In the genomic region with DNA sequence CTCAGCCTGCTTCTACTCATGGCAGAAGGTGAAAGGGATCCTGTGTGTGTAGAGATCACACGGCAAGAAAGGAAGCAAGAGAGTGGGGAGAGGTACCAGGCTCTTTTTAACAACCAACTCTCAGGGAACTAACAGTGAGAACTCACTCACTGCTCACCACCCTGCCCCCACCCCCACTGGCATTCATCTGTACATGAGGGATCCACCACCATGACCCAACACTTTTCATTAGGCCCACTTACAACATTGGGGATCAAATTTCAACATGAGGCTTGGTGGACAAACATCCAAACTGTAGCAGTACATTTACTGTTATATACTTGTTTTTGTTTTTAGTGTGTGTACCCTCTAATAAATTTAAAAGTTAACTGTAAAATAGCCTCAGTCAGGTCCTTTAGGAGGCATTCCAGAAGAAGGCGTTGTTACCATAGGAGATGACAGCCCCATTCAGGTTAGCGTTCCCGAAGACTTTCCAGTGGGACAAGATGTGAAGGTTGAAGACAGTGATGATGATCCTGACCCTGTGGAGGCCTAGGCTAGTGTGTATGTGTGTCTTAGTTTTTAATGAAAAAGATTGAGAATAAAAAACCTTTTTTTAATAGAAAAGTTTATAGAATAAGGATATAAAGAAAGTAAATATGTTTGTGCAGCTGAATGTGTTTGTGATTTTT, we compare ENCODE assay signal across 1 cellular context.
TF ChIP-seq lines count a peak whose summit lies in the region.

No MANE protein-coding gene starts in this region.

TF ChIP-seq in K562, 482 proteins besides CTCF, POLR2A, EP300 and RAD21 (continued from another document and continues in another):
- TF ChIP-seq MYNN (IDR thresholded peaks at IDR 0.05), result 0 out of 2 replicates have a peak, but pooled peaks have one; percentile 42
- no peak for TF ChIP-seq MYNN (CRISPR knock-in tag; IDR thresholded peaks at IDR 0.05)
- TF ChIP-seq ZNF224 (CRISPR knock-in tag; IDR thresholded peaks at IDR 0.05), result no peak
- no peak for TF ChIP-seq MCM5 (IDR thresholded peaks at IDR 0.05; ENCODE audit: low read depth)
- TF ChIP-seq CEBPB (tag; IDR thresholded peaks at IDR 0.05), result peak; percentile 62
- no peak for TF ChIP-seq ZNF232 (CRISPR knock-in tag; IDR thresholded peaks at IDR 0.05)
- TF ChIP-seq, protein P1, sequence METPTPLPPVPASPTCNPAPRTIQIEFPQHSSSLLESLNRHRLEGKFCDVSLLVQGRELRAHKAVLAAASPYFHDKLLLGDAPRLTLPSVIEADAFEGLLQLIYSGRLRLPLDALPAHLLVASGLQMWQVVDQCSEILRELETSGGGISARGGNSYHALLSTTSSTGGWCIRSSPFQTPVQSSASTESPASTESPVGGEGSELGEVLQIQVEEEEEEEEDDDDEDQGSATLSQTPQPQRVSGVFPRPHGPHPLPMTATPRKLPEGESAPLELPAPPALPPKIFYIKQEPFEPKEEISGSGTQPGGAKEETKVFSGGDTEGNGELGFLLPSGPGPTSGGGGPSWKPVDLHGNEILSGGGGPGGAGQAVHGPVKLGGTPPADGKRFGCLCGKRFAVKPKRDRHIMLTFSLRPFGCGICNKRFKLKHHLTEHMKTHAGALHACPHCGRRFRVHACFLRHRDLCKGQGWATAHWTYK (CRISPR knock-in tag; IDR thresholded peaks at IDR 0.05), result no peak
- TF ChIP-seq BRD4 (IDR thresholded peaks at IDR 0.05), result 0 out of 2 replicates have a peak, but pooled peaks have one; percentile 34
- no peak for TF ChIP-seq ZNF77 (CRISPR knock-in tag; IDR thresholded peaks at IDR 0.05)
- TF ChIP-seq CHCHD3 (CRISPR knock-in tag; IDR thresholded peaks at IDR 0.05), result no peak
- no peak for TF ChIP-seq MIER1 (IDR thresholded peaks at IDR 0.05; ENCODE audit: low read depth)
- no peak for TF ChIP-seq NCOA4 (IDR thresholded peaks at IDR 0.05; ENCODE audit: partially characterized antibody)
- no peak for TF ChIP-seq CBX3 (IDR thresholded peaks at IDR 0.05; ENCODE audit: borderline replicate concordance in 1 of 2, low read length in 2 of 2)
- TF ChIP-seq TBP (optimal IDR thresholded peaks at IDR 0.05; ENCODE audit: low read depth, low read length), result no peak
- no peak for TF ChIP-seq ZNF583 (CRISPR knock-in tag; IDR thresholded peaks at IDR 0.05)
- TF ChIP-seq FIP1L1 (IDR thresholded peaks at IDR 0.05; ENCODE audit: low read depth, low read length, poor library complexity, severe bottlenecking), result no peak
- no peak for TF ChIP-seq HLTF (IDR thresholded peaks at IDR 0.05)
- TF ChIP-seq, protein P2, sequence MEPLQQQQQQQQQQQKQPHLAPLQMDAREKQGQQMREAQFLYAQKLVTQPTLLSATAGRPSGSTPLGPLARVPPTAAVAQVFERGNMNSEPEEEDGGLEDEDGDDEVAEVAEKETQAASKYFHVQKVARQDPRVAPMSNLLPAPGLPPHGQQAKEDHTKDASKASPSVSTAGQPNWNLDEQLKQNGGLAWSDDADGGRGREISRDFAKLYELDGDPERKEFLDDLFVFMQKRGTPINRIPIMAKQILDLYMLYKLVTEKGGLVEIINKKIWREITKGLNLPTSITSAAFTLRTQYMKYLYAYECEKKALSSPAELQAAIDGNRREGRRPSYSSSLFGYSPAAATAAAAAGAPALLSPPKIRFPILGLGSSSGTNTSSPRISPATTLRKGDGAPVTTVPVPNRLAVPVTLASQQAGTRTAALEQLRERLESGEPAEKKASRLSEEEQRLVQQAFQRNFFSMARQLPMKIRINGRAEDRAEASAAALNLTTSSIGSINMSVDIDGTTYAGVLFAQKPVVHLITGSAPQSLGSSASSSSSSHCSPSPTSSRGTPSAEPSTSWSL (CRISPR knock-in tag; IDR thresholded peaks at IDR 0.05; ENCODE audit: borderline replicate concordance), result no peak
- TF ChIP-seq, protein P3, sequence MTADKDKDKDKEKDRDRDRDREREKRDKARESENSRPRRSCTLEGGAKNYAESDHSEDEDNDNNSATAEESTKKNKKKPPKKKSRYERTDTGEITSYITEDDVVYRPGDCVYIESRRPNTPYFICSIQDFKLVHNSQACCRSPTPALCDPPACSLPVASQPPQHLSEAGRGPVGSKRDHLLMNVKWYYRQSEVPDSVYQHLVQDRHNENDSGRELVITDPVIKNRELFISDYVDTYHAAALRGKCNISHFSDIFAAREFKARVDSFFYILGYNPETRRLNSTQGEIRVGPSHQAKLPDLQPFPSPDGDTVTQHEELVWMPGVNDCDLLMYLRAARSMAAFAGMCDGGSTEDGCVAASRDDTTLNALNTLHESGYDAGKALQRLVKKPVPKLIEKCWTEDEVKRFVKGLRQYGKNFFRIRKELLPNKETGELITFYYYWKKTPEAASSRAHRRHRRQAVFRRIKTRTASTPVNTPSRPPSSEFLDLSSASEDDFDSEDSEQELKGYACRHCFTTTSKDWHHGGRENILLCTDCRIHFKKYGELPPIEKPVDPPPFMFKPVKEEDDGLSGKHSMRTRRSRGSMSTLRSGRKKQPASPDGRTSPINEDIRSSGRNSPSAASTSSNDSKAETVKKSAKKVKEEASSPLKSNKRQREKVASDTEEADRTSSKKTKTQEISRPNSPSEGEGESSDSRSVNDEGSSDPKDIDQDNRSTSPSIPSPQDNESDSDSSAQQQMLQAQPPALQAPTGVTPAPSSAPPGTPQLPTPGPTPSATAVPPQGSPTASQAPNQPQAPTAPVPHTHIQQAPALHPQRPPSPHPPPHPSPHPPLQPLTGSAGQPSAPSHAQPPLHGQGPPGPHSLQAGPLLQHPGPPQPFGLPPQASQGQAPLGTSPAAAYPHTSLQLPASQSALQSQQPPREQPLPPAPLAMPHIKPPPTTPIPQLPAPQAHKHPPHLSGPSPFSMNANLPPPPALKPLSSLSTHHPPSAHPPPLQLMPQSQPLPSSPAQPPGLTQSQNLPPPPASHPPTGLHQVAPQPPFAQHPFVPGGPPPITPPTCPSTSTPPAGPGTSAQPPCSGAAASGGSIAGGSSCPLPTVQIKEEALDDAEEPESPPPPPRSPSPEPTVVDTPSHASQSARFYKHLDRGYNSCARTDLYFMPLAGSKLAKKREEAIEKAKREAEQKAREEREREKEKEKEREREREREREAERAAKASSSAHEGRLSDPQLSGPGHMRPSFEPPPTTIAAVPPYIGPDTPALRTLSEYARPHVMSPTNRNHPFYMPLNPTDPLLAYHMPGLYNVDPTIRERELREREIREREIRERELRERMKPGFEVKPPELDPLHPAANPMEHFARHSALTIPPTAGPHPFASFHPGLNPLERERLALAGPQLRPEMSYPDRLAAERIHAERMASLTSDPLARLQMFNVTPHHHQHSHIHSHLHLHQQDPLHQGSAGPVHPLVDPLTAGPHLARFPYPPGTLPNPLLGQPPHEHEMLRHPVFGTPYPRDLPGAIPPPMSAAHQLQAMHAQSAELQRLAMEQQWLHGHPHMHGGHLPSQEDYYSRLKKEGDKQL (CRISPR knock-in tag; IDR thresholded peaks at IDR 0.05; ENCODE audit: borderline replicate concordance), result no peak
- TF ChIP-seq, protein P4, sequence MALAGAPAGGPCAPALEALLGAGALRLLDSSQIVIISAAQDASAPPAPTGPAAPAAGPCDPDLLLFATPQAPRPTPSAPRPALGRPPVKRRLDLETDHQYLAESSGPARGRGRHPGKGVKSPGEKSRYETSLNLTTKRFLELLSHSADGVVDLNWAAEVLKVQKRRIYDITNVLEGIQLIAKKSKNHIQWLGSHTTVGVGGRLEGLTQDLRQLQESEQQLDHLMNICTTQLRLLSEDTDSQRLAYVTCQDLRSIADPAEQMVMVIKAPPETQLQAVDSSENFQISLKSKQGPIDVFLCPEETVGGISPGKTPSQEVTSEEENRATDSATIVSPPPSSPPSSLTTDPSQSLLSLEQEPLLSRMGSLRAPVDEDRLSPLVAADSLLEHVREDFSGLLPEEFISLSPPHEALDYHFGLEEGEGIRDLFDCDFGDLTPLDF (CRISPR knock-in tag; IDR thresholded peaks at IDR 0.05), result no peak
- TF ChIP-seq, protein P5, sequence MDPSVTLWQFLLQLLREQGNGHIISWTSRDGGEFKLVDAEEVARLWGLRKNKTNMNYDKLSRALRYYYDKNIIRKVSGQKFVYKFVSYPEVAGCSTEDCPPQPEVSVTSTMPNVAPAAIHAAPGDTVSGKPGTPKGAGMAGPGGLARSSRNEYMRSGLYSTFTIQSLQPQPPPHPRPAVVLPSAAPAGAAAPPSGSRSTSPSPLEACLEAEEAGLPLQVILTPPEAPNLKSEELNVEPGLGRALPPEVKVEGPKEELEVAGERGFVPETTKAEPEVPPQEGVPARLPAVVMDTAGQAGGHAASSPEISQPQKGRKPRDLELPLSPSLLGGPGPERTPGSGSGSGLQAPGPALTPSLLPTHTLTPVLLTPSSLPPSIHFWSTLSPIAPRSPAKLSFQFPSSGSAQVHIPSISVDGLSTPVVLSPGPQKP (CRISPR knock-in tag; IDR thresholded peaks at IDR 0.05), result no peak
- TF ChIP-seq ZC3H11A (IDR thresholded peaks at IDR 0.05; ENCODE audit: low read depth, low read length), result no peak
- TF ChIP-seq ZNF354B (CRISPR knock-in tag; IDR thresholded peaks at IDR 0.05), result no peak
- TF ChIP-seq TAF9B (IDR thresholded peaks at IDR 0.05; ENCODE audit: partially characterized antibody), result no peak
- no peak for TF ChIP-seq RFX5 (IDR thresholded peaks at IDR 0.05; ENCODE audit: low read depth, low read length)
- no peak for TF ChIP-seq NFXL1 (CRISPR knock-in tag; IDR thresholded peaks at IDR 0.05)
- no peak for TF ChIP-seq RAD51 (IDR thresholded peaks at IDR 0.05; ENCODE audit: borderline replicate concordance, low read depth)
- no peak for TF ChIP-seq IFI16 (CRISPR knock-in tag; IDR thresholded peaks at IDR 0.05)
- TF ChIP-seq NUFIP1 (IDR thresholded peaks at IDR 0.05; ENCODE audit: partially characterized antibody), result no peak
- TF ChIP-seq ZNF699 (CRISPR knock-in tag; IDR thresholded peaks at IDR 0.05; ENCODE audit: insufficient replicate concordance), result no peak
- no peak for TF ChIP-seq MXI1 (IDR thresholded peaks at IDR 0.05; ENCODE audit: low read depth, low read length)
- TF ChIP-seq MCM3 (IDR thresholded peaks at IDR 0.05), result no peak
- TF ChIP-seq TOE1 (IDR thresholded peaks at IDR 0.05; ENCODE audit: borderline replicate concordance), result no peak
- TF ChIP-seq TOE1 (CRISPR knock-in tag; IDR thresholded peaks at IDR 0.05; ENCODE audit: borderline replicate concordance, low read depth), result no peak
- TF ChIP-seq, protein P6, sequence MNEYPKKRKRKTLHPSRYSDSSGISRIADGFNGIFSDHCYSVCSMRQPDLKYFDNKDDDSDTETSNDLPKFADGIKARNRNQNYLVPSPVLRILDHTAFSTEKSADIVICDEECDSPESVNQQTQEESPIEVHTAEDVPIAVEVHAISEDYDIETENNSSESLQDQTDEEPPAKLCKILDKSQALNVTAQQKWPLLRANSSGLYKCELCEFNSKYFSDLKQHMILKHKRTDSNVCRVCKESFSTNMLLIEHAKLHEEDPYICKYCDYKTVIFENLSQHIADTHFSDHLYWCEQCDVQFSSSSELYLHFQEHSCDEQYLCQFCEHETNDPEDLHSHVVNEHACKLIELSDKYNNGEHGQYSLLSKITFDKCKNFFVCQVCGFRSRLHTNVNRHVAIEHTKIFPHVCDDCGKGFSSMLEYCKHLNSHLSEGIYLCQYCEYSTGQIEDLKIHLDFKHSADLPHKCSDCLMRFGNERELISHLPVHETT (CRISPR knock-in tag; conservative IDR thresholded peaks at IDR 0.05 in 1 of 2, IDR thresholded peaks at IDR 0.05 in 1 of 2), result no peak
- TF ChIP-seq MYC (IDR thresholded peaks at IDR 0.05; ENCODE audit: low read depth, low read length), result peak; percentile 60
- no peak for TF ChIP-seq MYC (CRISPR knock-in tag; IDR thresholded peaks at IDR 0.05; ENCODE audit: borderline replicate concordance, low read depth)
- no peak for TF ChIP-seq BHLHE40 (IDR thresholded peaks at IDR 0.05; ENCODE audit: low read length)
- peak; percentile 75 for TF ChIP-seq C11orf30 (IDR thresholded peaks at IDR 0.05; ENCODE audit: low read depth)
- no peak for TF ChIP-seq POLR2H (tag; IDR thresholded peaks at IDR 0.05; ENCODE audit: low read depth)
- TF ChIP-seq, protein P7, sequence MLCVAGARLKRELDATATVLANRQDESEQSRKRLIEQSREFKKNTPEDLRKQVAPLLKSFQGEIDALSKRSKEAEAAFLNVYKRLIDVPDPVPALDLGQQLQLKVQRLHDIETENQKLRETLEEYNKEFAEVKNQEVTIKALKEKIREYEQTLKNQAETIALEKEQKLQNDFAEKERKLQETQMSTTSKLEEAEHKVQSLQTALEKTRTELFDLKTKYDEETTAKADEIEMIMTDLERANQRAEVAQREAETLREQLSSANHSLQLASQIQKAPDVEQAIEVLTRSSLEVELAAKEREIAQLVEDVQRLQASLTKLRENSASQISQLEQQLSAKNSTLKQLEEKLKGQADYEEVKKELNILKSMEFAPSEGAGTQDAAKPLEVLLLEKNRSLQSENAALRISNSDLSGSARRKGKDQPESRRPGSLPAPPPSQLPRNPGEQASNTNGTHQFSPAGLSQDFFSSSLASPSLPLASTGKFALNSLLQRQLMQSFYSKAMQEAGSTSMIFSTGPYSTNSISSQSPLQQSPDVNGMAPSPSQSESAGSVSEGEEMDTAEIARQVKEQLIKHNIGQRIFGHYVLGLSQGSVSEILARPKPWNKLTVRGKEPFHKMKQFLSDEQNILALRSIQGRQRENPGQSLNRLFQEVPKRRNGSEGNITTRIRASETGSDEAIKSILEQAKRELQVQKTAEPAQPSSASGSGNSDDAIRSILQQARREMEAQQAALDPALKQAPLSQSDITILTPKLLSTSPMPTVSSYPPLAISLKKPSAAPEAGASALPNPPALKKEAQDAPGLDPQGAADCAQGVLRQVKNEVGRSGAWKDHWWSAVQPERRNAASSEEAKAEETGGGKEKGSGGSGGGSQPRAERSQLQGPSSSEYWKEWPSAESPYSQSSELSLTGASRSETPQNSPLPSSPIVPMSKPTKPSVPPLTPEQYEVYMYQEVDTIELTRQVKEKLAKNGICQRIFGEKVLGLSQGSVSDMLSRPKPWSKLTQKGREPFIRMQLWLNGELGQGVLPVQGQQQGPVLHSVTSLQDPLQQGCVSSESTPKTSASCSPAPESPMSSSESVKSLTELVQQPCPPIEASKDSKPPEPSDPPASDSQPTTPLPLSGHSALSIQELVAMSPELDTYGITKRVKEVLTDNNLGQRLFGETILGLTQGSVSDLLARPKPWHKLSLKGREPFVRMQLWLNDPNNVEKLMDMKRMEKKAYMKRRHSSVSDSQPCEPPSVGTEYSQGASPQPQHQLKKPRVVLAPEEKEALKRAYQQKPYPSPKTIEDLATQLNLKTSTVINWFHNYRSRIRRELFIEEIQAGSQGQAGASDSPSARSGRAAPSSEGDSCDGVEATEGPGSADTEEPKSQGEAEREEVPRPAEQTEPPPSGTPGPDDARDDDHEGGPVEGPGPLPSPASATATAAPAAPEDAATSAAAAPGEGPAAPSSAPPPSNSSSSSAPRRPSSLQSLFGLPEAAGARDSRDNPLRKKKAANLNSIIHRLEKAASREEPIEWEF (CRISPR knock-in tag; IDR thresholded peaks at IDR 0.05), result no peak
- no peak for TF ChIP-seq JUN (IDR thresholded peaks at IDR 0.05; ENCODE audit: borderline replicate concordance, low read depth, low read length)
- no peak for TF ChIP-seq JUN (CRISPR knock-in tag; IDR thresholded peaks at IDR 0.05; ENCODE audit: borderline replicate concordance)
- no peak; the same call in 1 of the 2 replicates for TF ChIP-seq RNF2 (IDR thresholded peaks at IDR 0.05)
- TF ChIP-seq, protein P8, sequence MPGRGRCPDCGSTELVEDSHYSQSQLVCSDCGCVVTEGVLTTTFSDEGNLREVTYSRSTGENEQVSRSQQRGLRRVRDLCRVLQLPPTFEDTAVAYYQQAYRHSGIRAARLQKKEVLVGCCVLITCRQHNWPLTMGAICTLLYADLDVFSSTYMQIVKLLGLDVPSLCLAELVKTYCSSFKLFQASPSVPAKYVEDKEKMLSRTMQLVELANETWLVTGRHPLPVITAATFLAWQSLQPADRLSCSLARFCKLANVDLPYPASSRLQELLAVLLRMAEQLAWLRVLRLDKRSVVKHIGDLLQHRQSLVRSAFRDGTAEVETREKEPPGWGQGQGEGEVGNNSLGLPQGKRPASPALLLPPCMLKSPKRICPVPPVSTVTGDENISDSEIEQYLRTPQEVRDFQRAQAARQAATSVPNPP (IDR thresholded peaks at IDR 0.05; ENCODE audit: borderline replicate concordance, insufficient read depth, insufficient read length), result no peak
- no peak for TF ChIP-seq XRCC3 (IDR thresholded peaks at IDR 0.05)
